ENCODE assay signal across 8 cellular contexts in genomic region chr17:37488607-37489196, GRCh38. TPM values are rescaled to one million over a fixed set of nuclear protein-coding genes. Genes with fewer than 3 reads are reported as not detected.
A peak's percentile ranks its signal among the peaks of the same experiment; 100 is the strongest.
DNase-seq lines count a peak whose midpoint lies in the region; ATAC-seq and TF ChIP-seq lines count a peak whose summit lies in the region.

No MANE protein-coding gene starts in this region.

- H3K79me1 ChIP-seq in neuronal stem cell (ENCODE audit: low read depth, low read length) = no peaks in the 10 kb centered on the region

- peak overlapping the region; percentile 98 for H3K4me2 ChIP-seq in neuronal stem cell (ENCODE audit: insufficient read depth, low read length, poor library complexity, severe bottlenecking)

- H3K4me3 ChIP-seq in neuronal stem cell (ENCODE audit: low read length in 2 of 2) = peak overlapping the region; percentile 83 to 91

- no peak overlapping the region for H2BK5ac ChIP-seq in neuronal stem cell (ENCODE audit: low read length)

- H2BK120ac ChIP-seq in neuronal stem cell (ENCODE audit: low read depth, low read length) = no peak overlapping the region

- H2AFZ ChIP-seq in neuronal stem cell (ENCODE audit: low read length) = peak overlapping the region; percentile 98

- peak; percentile 5 for ATAC-seq in HG03342 (IDR thresholded peaks at IDR 0.05; ENCODE audit: unreplicated experiment)

- H3K27me3 ChIP-seq in neuronal stem cell (ENCODE audit: control insufficient read depth in 3 of 3, insufficient read depth in 3 of 3, low read depth in 1 of 3, low read length in 3 of 3) = peaks cover 0 to 7% (median 0%) of the 10 kb centered on the region in 3 experiments

- no peak overlapping the region for H4K91ac ChIP-seq in neuronal stem cell (ENCODE audit: low read depth, low read length, poor library complexity)

- WGBS in neuronal stem cell (ENCODE audit: extremely low coverage in 2 of 2, insufficient read length in 2 of 2, insufficient replicate concordance in 1 of 2), 2 donors = no CpG with 5 or more reads among the region's 25 CpGs

- H3K14ac ChIP-seq in neuronal stem cell (ENCODE audit: low read length) = no peak overlapping the region

- peak overlapping the region; percentile 74 for H3K9ac ChIP-seq in neuronal stem cell (ENCODE audit: low read depth, low read length, poor library complexity)

- peak overlapping the region; percentile 98 for H3K18ac ChIP-seq in neuronal stem cell (ENCODE audit: low read length)

- H2BK12ac ChIP-seq in neuronal stem cell (ENCODE audit: low read length) = no peak overlapping the region

- no peaks in the 10 kb centered on the region for H3K36me3 ChIP-seq in neuronal stem cell (replicated peaks in 1 of 2; ENCODE audit: control insufficient read depth in 2 of 2, insufficient read depth in 2 of 2, low read length in 2 of 2)

- H3K27ac ChIP-seq in neuronal stem cell (replicated peaks; ENCODE audit: low read length) = no peak overlapping the region

- H3K9me3 ChIP-seq in neuronal stem cell (replicated peaks in 1 of 2; ENCODE audit: control insufficient read depth in 2 of 2, insufficient read depth in 1 of 2, low read depth in 1 of 2, low read length in 2 of 2) = no peaks in the 10 kb centered on the region

- peak overlapping the region; percentile 89 for H2BK15ac ChIP-seq in neuronal stem cell (ENCODE audit: low read length)

- H2AK5ac ChIP-seq in neuronal stem cell (ENCODE audit: low read depth, low read length) = no peak overlapping the region

- peaks cover 10 to 12% of the 10 kb centered on the region in 2 donors for H3K4me1 ChIP-seq in neuronal stem cell (ENCODE audit: control insufficient read depth in 2 of 2, insufficient read depth in 1 of 2, low read depth in 1 of 2, low read length in 2 of 2)

- DNase-seq in DMS53 treated with DMSO at 0.1 percent for 48 hours (lab: John Stamatoyannopoulos, UW; ENCODE audit: unreplicated experiment) (peak; percentile 74), foreskin melanocyte (peak; percentile 48), neuronal stem cell (ENCODE audit: low spot score) (peak; percentile 33), stromal cell of bone marrow (ENCODE audit: low read depth) (peak; percentile 96), OCI-M2 (lab: John Stamatoyannopoulos, UW; ENCODE audit: unreplicated experiment) (no peak)
- DNase-seq in activated gamma-delta T cell treated with anti-CD3 and anti-CD28 coated beads, Interleukin-2, amount 50 U/mL, for 16 hours (ENCODE audit: low read depth) = peak; percentile 28

- peak overlapping the region; percentile 38 for H3K23ac ChIP-seq in neuronal stem cell (ENCODE audit: low read depth, low read length, poor library complexity)

- no peak overlapping the region for H4K8ac ChIP-seq in neuronal stem cell (ENCODE audit: low read depth, low read length)

- H3K4ac ChIP-seq in neuronal stem cell (ENCODE audit: low read length) = no peak overlapping the region

TF ChIP-seq in PFSK-1, 5 proteins besides CTCF, POLR2A, EP300 and RAD21:
- no peak for TF ChIP-seq POLR2AphosphoS5 (IDR thresholded peaks at IDR 0.05; ENCODE audit: low read depth, low read length)
- no peak for TF ChIP-seq TAF1 (IDR thresholded peaks at IDR 0.05; ENCODE audit: borderline replicate concordance, insufficient read depth, low read length)
- TF ChIP-seq REST (IDR thresholded peaks at IDR 0.05; ENCODE audit: insufficient read depth in 1 of 2, low read depth in 2 of 2, low read length in 2 of 2) = no peak
- TF ChIP-seq SIN3A (IDR thresholded peaks at IDR 0.05; ENCODE audit: borderline replicate concordance, insufficient read depth, low read length) = peak; percentile 69; the same call in 1 of the 2 replicates
- TF ChIP-seq FOXP2 (optimal IDR thresholded peaks at IDR 0.05; ENCODE audit: borderline replicate concordance, extremely low read depth, extremely low read length, insufficient read depth) = no peak

RNA-seq across cellular contexts. Expression of gene DUSP14, which starts 1.0 kb away (rescaled TPM):
- 81.6 TPM for polyA plus RNA-seq in PFSK-1 (2012; ENCODE audit: insufficient read length, low read depth)
- 24.2 TPM for polyA plus RNA-seq in neuronal stem cell (2013, experiment 1 of 2)
- 24.1 TPM for polyA plus RNA-seq in neuronal stem cell (2013, experiment 2 of 2)
